9 cellular contexts compared by ENCODE assay signal in the genomic region with DNA sequence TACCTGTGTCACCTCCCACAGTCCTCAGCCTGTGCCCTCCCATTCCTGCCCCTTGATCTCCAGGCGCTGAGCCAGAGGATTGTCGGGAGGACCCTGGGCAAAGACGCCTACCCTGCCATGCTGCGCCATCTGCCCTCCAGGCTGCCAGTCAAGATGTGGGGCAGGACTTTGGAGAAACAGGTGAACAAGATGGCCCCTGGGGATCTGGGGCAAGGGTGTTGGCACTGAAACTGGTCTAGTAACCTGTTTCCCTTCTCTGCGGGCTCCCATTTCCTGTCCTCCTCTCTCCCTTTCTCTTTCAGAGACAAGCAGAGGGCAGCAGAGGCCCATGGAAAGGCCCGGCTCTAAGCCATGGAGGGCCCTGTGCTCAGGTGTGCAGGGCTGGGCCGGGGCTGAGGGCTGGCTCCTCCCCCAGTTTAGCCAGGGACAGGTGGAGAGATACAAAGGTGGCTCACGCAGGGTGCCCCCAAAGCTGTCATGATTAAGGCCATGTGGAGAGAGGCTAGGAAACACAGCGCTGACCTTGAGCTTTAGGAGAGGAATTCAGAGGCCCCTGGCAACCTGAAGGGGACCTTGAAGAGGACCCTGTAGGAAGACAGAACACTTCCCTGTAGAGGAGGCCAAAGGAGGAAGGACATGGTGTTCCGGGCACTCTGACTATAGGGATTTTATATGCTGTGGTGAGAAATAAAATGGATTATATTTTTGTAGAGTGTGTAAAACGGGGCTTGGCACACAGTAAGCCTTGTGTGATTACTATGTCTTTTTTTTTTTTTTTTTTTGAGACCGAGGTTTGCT. TPM values are rescaled to one million over a fixed set of nuclear protein-coding genes. Genes with fewer than 3 reads are reported as not detected.
A peak's percentile ranks its signal among the peaks of the same experiment; 100 is the strongest.
DNase-seq lines count a peak whose midpoint lies in the region; ATAC-seq, FAIRE-seq and TF ChIP-seq lines count a peak whose summit lies in the region.
"Had no signal": no experiment of that assay in that cellular context is flagged by ENCODE, and none has a peak within 500 bp of the region (broad histone marks: within the 10 kb centered on the region; RNA-seq: fewer than 3 reads in every experiment).

A gene (plus strand): TSS at position 74 of the 798 bp plus-strand sequence. CDS start 44 bp downstream, at position 118.

- TF ChIP-seq CTCF in Calu3 (IDR thresholded peaks at IDR 0.05; ENCODE audit: unreplicated experiment) (peak; percentile 37), GM20000 (IDR thresholded peaks at IDR 0.05; ENCODE audit: extremely low read depth, missing control alignments) (no peak)

- H3K27ac Mint-ChIP-seq in Calu3 (ENCODE audit: unreplicated experiment), result peak within 1 kb of the TSS; percentile 99
- peak within 1 kb of the TSS; percentile 74 for H3K27ac Mint-ChIP-seq in T-helper 2 cell treated with Interferon-gamma antibody and Interleukin-4, amounts not matched to agents 5 μg/mL and 100 μg/mL, for 36 hours

- no TSS peak for BruUV-seq in Calu3 (replicated peaks; lab: Mats Ljungman, UMichigan)

- in situ Hi-C loops in KBM-7 (cut with MboI; ENCODE audit: low pct_unique_long_range_greater_than_20kb, low sequenced_read_pairs), result no loop called here

- intact Hi-C loops in Calu3 (cut with micrococcal nuclease; ENCODE audit: unreplicated experiment), result loop anchor here (5.0 to 10.0 kb wide), 2 partner anchors 135 to 183 kb away; a partner anchor contains a TSS

- peak within 1 kb of the TSS; percentile 68 for H3K4me3 Mint-ChIP-seq in Calu3 (ENCODE audit: low read depth, unreplicated experiment)
- H3K4me3 Mint-ChIP-seq in T-helper 2 cell treated with Interferon-gamma antibody and Interleukin-4, amounts not matched to agents 5 μg/mL and 100 μg/mL, for 36 hours, result peak within 1 kb of the TSS; percentile 50
- H3K4me3 Mint-ChIP-seq: central memory CD8-positive, alpha-beta T cell had no signal

- no peak for ATAC-seq in HG03159 (IDR thresholded peaks at IDR 0.05; ENCODE audit: unreplicated experiment)

- FAIRE-seq in islet of Langerhans (lab: Jason Lieb, UNC), result peak; percentile 21

- CTCF ChIA-PET in Calu3 (lab: Charles Lee), result no interaction called here

- no peaks in the 10 kb centered on the region for H3K9me3 Mint-ChIP-seq in Calu3 (ENCODE audit: low read depth, unreplicated experiment)
- no peaks in the 10 kb centered on the region for H3K9me3 Mint-ChIP-seq in T-helper 2 cell treated with Interferon-gamma antibody and Interleukin-4, amounts not matched to agents 5 μg/mL and 100 μg/mL, for 36 hours
- H3K9me3 Mint-ChIP-seq: central memory CD8-positive, alpha-beta T cell had no signal

- DNase-seq in Calu3 (peak; percentile 86), KBM-7 (peak; percentile 52), GM20000 (ENCODE audit: low spot score) (no peak), activated T-cell treated with anti-CD3 and anti-CD28 coated beads for 4 hours (no peak)
- no peak for DNase-seq in T-helper 2 cell treated with Interferon-gamma antibody and Interleukin-4, amounts not matched to agents 5 μg/mL and 100 μg/mL, for 36 hours (ENCODE audit: low spot score)
- no peak for DNase-seq in stimulated activated CD4-positive, alpha-beta T cell treated with anti-CD3 and anti-CD28 coated beads, Interleukin-4, amount 100 ng/mL, for 24 hours

- H3K27me3 Mint-ChIP-seq in Calu3 (ENCODE audit: unreplicated experiment), result no peaks in the 10 kb centered on the region
- H3K27me3 Mint-ChIP-seq in T-helper 2 cell treated with Interferon-gamma antibody and Interleukin-4, amounts not matched to agents 5 μg/mL and 100 μg/mL, for 36 hours (ENCODE audit: low read depth), result no peaks in the 10 kb centered on the region
- H3K27me3 Mint-ChIP-seq: central memory CD8-positive, alpha-beta T cell had no signal

- peaks cover 12% of the 10 kb centered on the region for H3K4me1 Mint-ChIP-seq in Calu3 (ENCODE audit: low read depth, unreplicated experiment)
- peaks cover 7% of the 10 kb centered on the region for H3K4me1 Mint-ChIP-seq in T-helper 2 cell treated with Interferon-gamma antibody and Interleukin-4, amounts not matched to agents 5 μg/mL and 100 μg/mL, for 36 hours (ENCODE audit: low read depth)
- H3K4me1 Mint-ChIP-seq: central memory CD8-positive, alpha-beta T cell had no signal

- peaks cover 7% of the 10 kb centered on the region for H3K36me3 Mint-ChIP-seq in Calu3 (ENCODE audit: insufficient read depth, unreplicated experiment)
- no peaks in the 10 kb centered on the region for H3K36me3 Mint-ChIP-seq in T-helper 2 cell treated with Interferon-gamma antibody and Interleukin-4, amounts not matched to agents 5 μg/mL and 100 μg/mL, for 36 hours (ENCODE audit: low read depth)

RNA-seq across cellular contexts. Expression of the gene that starts here (rescaled TPM):
- not detected in 2 replicates for total RNA-seq in Calu3 (2022)

Comparison
In these comparisons a context has a peak if more than half of its experiments do, and no peak if none do; other contexts are left out.
1. Peak in DNase-seq in Calu3; RNA of the gene not detected or under 1 TPM.